ENCODE assay signal across 15 cellular contexts in genomic region chr17:72479113-72479512, GRCh38.
DNase-seq lines count a peak whose midpoint lies in the region; ATAC-seq and TF ChIP-seq lines count a peak whose summit lies in the region.
"Had no signal": no experiment of that assay in that cellular context is flagged by ENCODE, and none has a peak within 500 bp of the region (broad histone marks: within the 10 kb centered on the region; RNA-seq: fewer than 3 reads in every experiment).

No MANE protein-coding gene starts in this region.

- CTCF ChIA-PET in WTC11 (lab: Charles Lee) = interaction anchor here (1.1 kb wide), 1 partner anchor 359 kb away, joined by 3 read pairs; no protein-coding TSS in a partner anchor
- CTCF ChIA-PET in activated CD4-positive, alpha-beta memory T cell treated with anti-CD3 and anti-CD28 coated beads, Interleukin-2, amount 10 ng/mL, durations not matched to agents 7 days and 5 days (lab: Charles Lee) = no interaction called here

- no peak overlapping the region for H3K4me3 Mint-ChIP-seq in WTC11
- H3K4me3 Mint-ChIP-seq in progenitor cell of endocrine pancreas (ENCODE audit: low read depth) = no peak overlapping the region
- no peak overlapping the region for H3K4me3 Mint-ChIP-seq in activated CD4-positive, alpha-beta memory T cell treated with anti-CD3 and anti-CD28 coated beads, Interleukin-2, amount 10 ng/mL, durations not matched to agents 7 days and 5 days
- H3K4me3 Mint-ChIP-seq: activated naive CD4-positive, alpha-beta T cell treated with anti-CD3 and anti-CD28 coated beads for 36 hours had no signal

- POLR2A ChIA-PET in WTC11 (lab: Charles Lee) = interaction anchor here (1.3 kb wide), 1 partner anchor 48 kb away, joined by 4 read pairs; no protein-coding TSS in a partner anchor
- POLR2A ChIA-PET in activated CD4-positive, alpha-beta memory T cell treated with anti-CD3 and anti-CD28 coated beads, Interleukin-2, amount 10 ng/mL, durations not matched to agents 7 days and 5 days (lab: Charles Lee) = no interaction called here

- H3K9me3 Mint-ChIP-seq in WTC11 = peaks cover 28% of the 10 kb centered on the region
- H3K9me3 Mint-ChIP-seq in progenitor cell of endocrine pancreas (ENCODE audit: low read depth) = peaks cover 12% of the 10 kb centered on the region
- H3K9me3 Mint-ChIP-seq in activated CD4-positive, alpha-beta memory T cell treated with anti-CD3 and anti-CD28 coated beads, Interleukin-2, amount 10 ng/mL, durations not matched to agents 7 days and 5 days = peaks cover 5% of the 10 kb centered on the region

- no peak overlapping the region for H3K27ac Mint-ChIP-seq in WTC11
- no peak overlapping the region for H3K27ac Mint-ChIP-seq in progenitor cell of endocrine pancreas
- no peak overlapping the region for H3K27ac Mint-ChIP-seq in activated CD4-positive, alpha-beta memory T cell treated with anti-CD3 and anti-CD28 coated beads, Interleukin-2, amount 10 ng/mL, durations not matched to agents 7 days and 5 days
- H3K27ac Mint-ChIP-seq: activated naive CD4-positive, alpha-beta T cell treated with anti-CD3 and anti-CD28 coated beads for 36 hours had no signal

- TF ChIP-seq CTCF in WTC11 (IDR thresholded peaks at IDR 0.05) (no peak), progenitor cell of endocrine pancreas (IDR thresholded peaks at IDR 0.05; ENCODE audit: unreplicated experiment) (peak; percentile 24), coronary artery (IDR thresholded peaks at IDR 0.05) (no peak)

- H3K4me3 ChIP-seq in coronary artery = no peak overlapping the region
- H3K4me3 ChIP-seq: cardiac muscle cell had no signal

- H3K27ac ChIP-seq in coronary artery = no peak overlapping the region
- H3K27ac ChIP-seq: cardiac muscle cell, HL-60 had no signal

- H3K4me1 Mint-ChIP-seq in WTC11 = peaks cover 52% of the 10 kb centered on the region
- H3K4me1 Mint-ChIP-seq in progenitor cell of endocrine pancreas (ENCODE audit: low read depth) = peaks cover 34% of the 10 kb centered on the region
- no peaks in the 10 kb centered on the region for H3K4me1 Mint-ChIP-seq in activated CD4-positive, alpha-beta memory T cell treated with anti-CD3 and anti-CD28 coated beads, Interleukin-2, amount 10 ng/mL, durations not matched to agents 7 days and 5 days

- H3K36me3 Mint-ChIP-seq in WTC11 (0 out of 2 replicates have a peak, but pooled peaks cover 2% of the 10 kb centered on the region), progenitor cell of endocrine pancreas (ENCODE audit: insufficient read depth) (peaks cover 11% of the 10 kb centered on the region)
- H3K36me3 Mint-ChIP-seq in activated CD4-positive, alpha-beta memory T cell treated with anti-CD3 and anti-CD28 coated beads, Interleukin-2, amount 10 ng/mL, durations not matched to agents 7 days and 5 days (ENCODE audit: low read depth) = no peaks in the 10 kb centered on the region

- ATAC-seq in WTC11 = 0 out of 2 replicates have a peak, but pooled peaks have one; percentile 6

- H3K27me3 Mint-ChIP-seq in WTC11 (ENCODE audit: low read depth) = peaks cover 3% of the 10 kb centered on the region; the same call in 1 of the 2 replicates
- H3K27me3 Mint-ChIP-seq in progenitor cell of endocrine pancreas = no peaks in the 10 kb centered on the region
- H3K27me3 Mint-ChIP-seq in activated CD4-positive, alpha-beta memory T cell treated with anti-CD3 and anti-CD28 coated beads, Interleukin-2, amount 10 ng/mL, durations not matched to agents 7 days and 5 days = no peaks in the 10 kb centered on the region

- DNase-seq in NCI-H2029 (lab: John Stamatoyannopoulos, UW) (peak; percentile 44), NCI-H2029 treated with DMSO at 0.1 percent for 48 hours (lab: John Stamatoyannopoulos, UW) (no peak), HT-29 (ENCODE audit: low spot score) (peak; percentile 73), WTC11 (ENCODE audit: low spot score) (peak; percentile 36), progenitor cell of endocrine pancreas (ENCODE audit: low spot score, unreplicated experiment) (no peak), coronary artery (ENCODE audit: low spot score) (no peak), NCI-H1417 (lab: John Stamatoyannopoulos, UW) (no peak)
- DNase-seq in activated CD4-positive, alpha-beta memory T cell treated with anti-CD3 and anti-CD28 coated beads, Interleukin-2, amount 10 ng/mL, durations not matched to agents 7 days and 5 days = no peak
- DNase-seq: 8988T; activated naive CD4-positive, alpha-beta T cell treated with anti-CD3 and anti-CD28 coated beads for 36 hours; islet precursor cell; posterior cingulate gyrus; stimulated activated CD4-positive, alpha-beta T cell treated with anti-CD3 and anti-CD28 coated beads, Interleukin-15, amount 100 ng/mL, for 24 hours had no signal

TF ChIP-seq in WTC11, 78 proteins besides CTCF, POLR2A, EP300 and RAD21:
- TF ChIP-seq ATF2 (CRISPR knock-in tag; IDR thresholded peaks at IDR 0.05; ENCODE audit: borderline replicate concordance, low read depth) = no peak
- no peak for TF ChIP-seq FOXP4 (CRISPR knock-in tag; IDR thresholded peaks at IDR 0.05)
- TF ChIP-seq TEAD1 (CRISPR knock-in tag; IDR thresholded peaks at IDR 0.05) = no peak
- TF ChIP-seq ZNF263 (CRISPR knock-in tag; IDR thresholded peaks at IDR 0.05; ENCODE audit: low read depth) = no peak
- no peak for TF ChIP-seq FOXK1 (CRISPR knock-in tag; IDR thresholded peaks at IDR 0.05)
- no peak for TF ChIP-seq ESRRA (CRISPR knock-in tag; IDR thresholded peaks at IDR 0.05; ENCODE audit: borderline replicate concordance)
- no peak for TF ChIP-seq IRF2 (CRISPR knock-in tag; IDR thresholded peaks at IDR 0.05; ENCODE audit: borderline replicate concordance, low read depth)
- no peak for TF ChIP-seq CREB1 (CRISPR knock-in tag; IDR thresholded peaks at IDR 0.05)
- no peak for TF ChIP-seq JAZF1 (CRISPR knock-in tag; IDR thresholded peaks at IDR 0.05)
- TF ChIP-seq ZBTB21 (CRISPR knock-in tag; IDR thresholded peaks at IDR 0.05; ENCODE audit: borderline replicate concordance) = no peak
- no peak for TF ChIP-seq SOX15 (CRISPR knock-in tag; IDR thresholded peaks at IDR 0.05)
- no peak for TF ChIP-seq CDX4 (CRISPR knock-in tag; IDR thresholded peaks at IDR 0.05; ENCODE audit: borderline replicate concordance)
- TF ChIP-seq ZNF512 (CRISPR knock-in tag; IDR thresholded peaks at IDR 0.05; ENCODE audit: borderline replicate concordance) = no peak
- no peak for TF ChIP-seq ZNF317 (CRISPR knock-in tag; IDR thresholded peaks at IDR 0.05; ENCODE audit: borderline replicate concordance, low read depth)
- no peak for TF ChIP-seq E2F5 (CRISPR knock-in tag; IDR thresholded peaks at IDR 0.05)
- no peak for TF ChIP-seq ZNF423 (CRISPR knock-in tag; IDR thresholded peaks at IDR 0.05)
TF ChIP-seq in WTC11: peak in this region for 0.

Comparison
In these comparisons a context has a peak if more than half of its experiments do, and no peak if none do; other contexts are left out.
1. DNase-seq: peak in NCI-H2029 (single experiment), HT-29 (single experiment) and WTC11 (single experiment); none in NCI-H2029 treated with DMSO at 0.1 percent for 48 hours (single experiment), progenitor cell of endocrine pancreas (single experiment), activated CD4-positive, alpha-beta memory T cell treated with anti-CD3 and anti-CD28 coated beads, Interleukin-2, amount 10 ng/mL, durations not matched to agents 7 days and 5 days (single experiment), coronary artery (single experiment) and NCI-H1417 (0 of 3).